ENCODE assay signal across 10 cellular contexts in the genomic region with DNA sequence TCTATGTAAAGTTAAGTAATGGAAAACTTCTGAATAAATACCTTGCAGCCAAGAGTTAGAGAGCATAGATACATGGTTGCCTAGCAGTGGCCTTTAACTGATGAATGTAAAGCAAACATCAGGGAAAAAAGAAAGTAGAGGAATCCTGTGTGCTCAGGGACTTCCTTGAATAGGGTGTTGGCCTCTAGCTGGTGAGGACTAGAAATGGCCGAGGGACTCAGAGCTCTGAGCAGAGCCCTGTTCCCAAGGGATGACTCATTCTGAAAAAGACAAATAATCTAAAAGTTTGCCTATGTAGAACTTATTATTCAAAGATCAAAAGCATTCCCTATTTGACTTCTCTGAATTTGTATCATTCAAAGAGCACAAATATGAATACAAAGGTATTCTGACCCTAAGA.
A peak's percentile ranks its signal among the peaks of the same experiment; 100 is the strongest.
DNase-seq lines count a peak whose midpoint lies in the region; ATAC-seq and TF ChIP-seq lines count a peak whose summit lies in the region.
"Had no signal": no experiment of that assay in that cellular context is flagged by ENCODE, and none has a peak within 500 bp of the region (broad histone marks: within the 10 kb centered on the region; RNA-seq: fewer than 3 reads in every experiment).

No MANE protein-coding gene starts in this region.

- peaks cover 15% of the 10 kb centered on the region for H3K4me1 ChIP-seq in suprapubic skin
- H3K4me1 ChIP-seq: colonic mucosa had no signal

- no peak overlapping the region for H3K4me3 ChIP-seq in suprapubic skin
- H3K4me3 ChIP-seq: colonic mucosa had no signal

- WGBS in suprapubic skin, result 44% methylated on average over 1 of the region's 1 CpG

- no peak for TF ChIP-seq EP300 in suprapubic skin (IDR thresholded peaks at IDR 0.05)

- peak overlapping the region; percentile 52 for H3K27ac ChIP-seq in suprapubic skin
- H3K27ac ChIP-seq: colonic mucosa had no signal

- ATAC-seq in GM21390 (IDR thresholded peaks at IDR 0.05; ENCODE audit: unreplicated experiment) (no peak), HG02642 (IDR thresholded peaks at IDR 0.05; ENCODE audit: poor library complexity, unreplicated experiment) (no peak)

- no peaks in the 10 kb centered on the region for H3K9me3 ChIP-seq in suprapubic skin
- H3K9me3 ChIP-seq: colonic mucosa had no signal

- H3K27me3 ChIP-seq in suprapubic skin, result no peaks in the 10 kb centered on the region
- H3K27me3 ChIP-seq: colonic mucosa had no signal

- TF ChIP-seq POLR2A in suprapubic skin (IDR thresholded peaks at IDR 0.05), result no peak

- H3K36me3 ChIP-seq in suprapubic skin, result peaks cover 4% of the 10 kb centered on the region
- H3K36me3 ChIP-seq: colonic mucosa had no signal

- no peak for TF ChIP-seq CTCF in suprapubic skin (IDR thresholded peaks at IDR 0.05)

- DNase-seq in SIG-M5 treated with dmso at 0.1 percent for 504 hours (lab: John Stamatoyannopoulos, UW; ENCODE audit: unreplicated experiment), result peak; percentile 49
- no peak for DNase-seq in SIG-M5 (lab: John Stamatoyannopoulos, UW)
- peak; percentile 32 for DNase-seq in amniotic epithelial cell (ENCODE audit: low read depth)
- DNase-seq in hepatic stellate cell (ENCODE audit: low spot score), result peak; percentile 43
- no peak for DNase-seq in suprapubic skin (ENCODE audit: low spot score in 2 of 2)
- no peak for DNase-seq in NAMALWA (ENCODE audit: low spot score)
- DNase-seq: ACHN, colonic mucosa had no signal

Comparison
In these comparisons a context has a peak if more than half of its experiments do, and no peak if none do; other contexts are left out.
1. DNase-seq: peak in SIG-M5 treated with dmso at 0.1 percent for 504 hours (single experiment), amniotic epithelial cell (single experiment) and hepatic stellate cell (single experiment); none in SIG-M5 (single experiment), suprapubic skin (0 of 2) and NAMALWA (single experiment).